In genomic region chr9:126819482-126819881, GRCh38 we compare ENCODE assay signal across 27 cellular contexts. TPM values are rescaled to one million over a fixed set of nuclear protein-coding genes. Genes with fewer than 3 reads are reported as not detected.
DNase-seq lines count a peak whose midpoint lies in the region; ATAC-seq, FAIRE-seq and TF ChIP-seq lines count a peak whose summit lies in the region.
"Had no signal": no experiment of that assay in that cellular context is flagged by ENCODE, and none has a peak within 500 bp of the region (broad histone marks: within the 10 kb centered on the region; RNA-seq: fewer than 3 reads in every experiment).

No MANE protein-coding gene starts in this region.

- no peak for FAIRE-seq in GM12878 (lab: Jason Lieb, UNC)
- FAIRE-seq: endometrium had no signal

- H3K9ac ChIP-seq in GM12878 (ENCODE audit: control insufficient read depth, insufficient read depth, low read length) (no peak overlapping the region), mesenchymal stem cell (ENCODE audit: low read length) (no peak overlapping the region)

- no peak overlapping the region for H4K91ac ChIP-seq in mesenchymal stem cell (ENCODE audit: low read length)

- H4K20me1 ChIP-seq in GM12878 (ENCODE audit: control insufficient read depth, insufficient read depth) = no peaks in the 10 kb centered on the region

- no peak overlapping the region for H3K18ac ChIP-seq in mesenchymal stem cell (ENCODE audit: low read depth in 1 of 2, low read length in 2 of 2)

- TF ChIP-seq RAD21 in GM12878 (IDR thresholded peaks at IDR 0.05; ENCODE audit: insufficient read depth, low read depth, low read length) = no peak

- RAD21 ChIA-PET in GM12878 (lab: Charles Lee; ENCODE audit: unreplicated experiment) = interaction anchor here (1.1 to 1.5 kb wide), 2 partner anchors 13 to 43 kb away, joined by 4 read pairs; no protein-coding TSS in a partner anchor

- TF ChIP-seq POLR2A in GM12878 (IDR thresholded peaks at IDR 0.05; ENCODE audit: low read depth, low read length) = no peak

- H3K27me3 Mint-ChIP-seq in activated naive CD4-positive, alpha-beta T cell treated with anti-CD3 and anti-CD28 coated beads, Interleukin-2, amount 50 U/mL, for 24 hours = no peaks in the 10 kb centered on the region
- H3K27me3 Mint-ChIP-seq: CD4-positive, alpha-beta T cell had no signal

- no TSS peak for BruUV-seq in GM12878 (replicated peaks; lab: Mats Ljungman, UMichigan)

- H2BK12ac ChIP-seq in mesenchymal stem cell (ENCODE audit: low read length in 2 of 2) = no peak overlapping the region

- no peak for TF ChIP-seq CTCF in GM12878 (IDR thresholded peaks at IDR 0.05 in 2 of 3, conservative IDR thresholded peaks at IDR 0.05 in 1 of 3; ENCODE audit: control insufficient read depth in 2 of 3, extremely low read depth in 1 of 3, insufficient read depth in 1 of 3, low read depth in 3 of 3, low read length in 3 of 3)

- H3K4me1 ChIP-seq in GM12878 (ENCODE audit: control insufficient read depth, insufficient read depth, low read length) = peaks cover 3% of the 10 kb centered on the region; the same call in 1 of the 2 replicates
- H3K4me1 ChIP-seq in mesenchymal stem cell (ENCODE audit: control insufficient read depth, insufficient read depth, low read depth, low read length) = peaks cover 2% of the 10 kb centered on the region
- H3K4me1 ChIP-seq: suprapubic skin, upper lobe of right lung had no signal

- H3K27me3 ChIP-seq in GM12878 (replicated peaks in 1 of 2; ENCODE audit: control insufficient read depth in 2 of 2, insufficient read depth in 2 of 2, low read length in 1 of 2) = no peaks in the 10 kb centered on the region
- H3K27me3 ChIP-seq in mesenchymal stem cell (ENCODE audit: control insufficient read depth in 1 of 2, insufficient read depth in 1 of 2, low read length in 2 of 2) = no peaks in the 10 kb centered on the region
- H3K27me3 ChIP-seq: adrenal gland, body of pancreas, right lobe of liver, suprapubic skin, upper lobe of right lung had no signal

- no peak overlapping the region for H2BK120ac ChIP-seq in mesenchymal stem cell (ENCODE audit: low read depth, low read length)

- H3K27ac Mint-ChIP-seq in activated naive CD4-positive, alpha-beta T cell treated with anti-CD3 and anti-CD28 coated beads, Interleukin-2, amount 50 U/mL, for 24 hours = peak overlapping the region; percentile 36
- H3K27ac Mint-ChIP-seq: CD4-positive, alpha-beta T cell had no signal

- intact Hi-C loops in GM12878 (cut with micrococcal nuclease; ENCODE audit: unreplicated experiment) = no loop called here

- no peak overlapping the region for H2BK5ac ChIP-seq in mesenchymal stem cell (ENCODE audit: low read depth, low read length, poor library complexity, severe bottlenecking)

- DNase-seq in activated CD4-positive, CD25-positive, alpha-beta regulatory T cell (lab: John Stamatoyannopoulos, UW) = no peak
- DNase-seq in activated naive CD4-positive, alpha-beta T cell treated with Interleukin-2 at 50 U/mL for 16 hours = no peak
- DNase-seq in GM12878 (ENCODE audit: low read depth, low spot score) (no peak), mesenchymal stem cell (no peak), NCI-H446 treated with DMSO at 0.1 percent for 48 hours (lab: John Stamatoyannopoulos, UW) (no peak)
- DNase-seq: adrenal gland; body of pancreas; CD4-positive, alpha-beta T cell; dermis blood vessel endothelial cell; H7; hippocampal formation; left cardiac atrium; NCI-H2171 treated with DMSO at 0.1 percent for 48 hours; NCI-H524; PC-3; posterior cingulate gyrus; right lobe of liver; Right ventricle myocardium superior; stimulated activated CD4-positive, alpha-beta T cell treated with anti-CD3 and anti-CD28 coated beads, Interleukin-2, amount 100 ng/mL, for 48 hours; upper lobe of right lung had no signal

- POLR2A ChIA-PET in GM12878 (lab: Charles Lee) = interaction anchor here (1.1 to 1.7 kb wide), 3 partner anchors 10 to 20 kb away, joined by 3 to 6 read pairs (median 4); no protein-coding TSS in a partner anchor

- H4K8ac ChIP-seq in mesenchymal stem cell (ENCODE audit: low read length) = no peak overlapping the region

- H3K79me2 ChIP-seq in GM12878 (ENCODE audit: control insufficient read depth, insufficient read depth, low read length) = peaks cover 21% of the 10 kb centered on the region

- H3K14ac ChIP-seq in mesenchymal stem cell (ENCODE audit: low read length in 2 of 2) = no peak overlapping the region

- H3K4ac ChIP-seq in mesenchymal stem cell (ENCODE audit: low read depth in 1 of 2, low read length in 2 of 2) = no peak overlapping the region

- H3K4me1 Mint-ChIP-seq in activated naive CD4-positive, alpha-beta T cell treated with anti-CD3 and anti-CD28 coated beads, Interleukin-2, amount 50 U/mL, for 24 hours = peaks cover 45% of the 10 kb centered on the region

- ATAC-seq in activated CD4-positive, CD25-positive, alpha-beta regulatory T cell treated with anti-CD3 and anti-CD28 coated beads, Interleukin-2, amount 50 U/mL, for 24 hours = peak; percentile 35 to 83
- ATAC-seq in GM12878 = peak; percentile 94
- ATAC-seq in GM19035 (IDR thresholded peaks at IDR 0.05; ENCODE audit: unreplicated experiment) = no peak
- ATAC-seq: body of pancreas, left cardiac atrium, PC-3, right lobe of liver, upper lobe of right lung had no signal

- peaks cover 23% of the 10 kb centered on the region for H3K79me1 ChIP-seq in mesenchymal stem cell (replicated peaks; ENCODE audit: low read length, poor library complexity, severe bottlenecking)

- no peak overlapping the region for H3K23ac ChIP-seq in mesenchymal stem cell (ENCODE audit: low read length in 2 of 2)

- H3K36me3 ChIP-seq in GM12878 (ENCODE audit: control insufficient read depth in 2 of 2, insufficient read depth in 2 of 2, low read length in 1 of 2) (peaks cover 3 to 11% of the 10 kb centered on the region in 2 experiments), mesenchymal stem cell (ENCODE audit: control insufficient read depth in 1 of 2, insufficient read depth in 2 of 2, low read depth in 1 of 2, low read length in 2 of 2) (peaks cover 20 to 66% of the 10 kb centered on the region in 2 experiments)

- no peak overlapping the region for H2AK5ac ChIP-seq in mesenchymal stem cell (ENCODE audit: low read length, severe bottlenecking)

- peaks cover 44% of the 10 kb centered on the region for H3K36me3 Mint-ChIP-seq in activated naive CD4-positive, alpha-beta T cell treated with anti-CD3 and anti-CD28 coated beads, Interleukin-2, amount 50 U/mL, for 24 hours

- H3K9me3 ChIP-seq in GM12878 (replicated peaks; ENCODE audit: control insufficient read depth, insufficient read depth, low read length) (peaks cover 24% of the 10 kb centered on the region), mesenchymal stem cell (ENCODE audit: control insufficient read depth, low read length) (peaks cover 32% of the 10 kb centered on the region)
- H3K9me3 ChIP-seq: body of pancreas had no signal

- CTCF ChIA-PET in GM12878 (lab: Yijun Ruan, JAX) = interaction anchor here (1.3 to 1.5 kb wide), 2 partner anchors 15 to 44 kb away, joined by 3 to 8 read pairs; no protein-coding TSS in a partner anchor

- SMC1A ChIA-PET in GM12878 (lab: Charles Lee; ENCODE audit: uncharacterized antibody, unreplicated experiment) = interaction anchor here (0.8 to 3.2 kb wide), 6 partner anchors 11 to 19 kb away, joined by 3 to 16 read pairs (median 4); partner anchors contain the start of gene ZBTB43

- in situ Hi-C loops in GM12878 (cut with MboI) = no loop called here

- 0 out of 4 replicates have a peak, but pooled peaks have one; percentile 13 to 14 for TF ChIP-seq EP300 in GM12878 (IDR thresholded peaks at IDR 0.05; ENCODE audit: borderline replicate concordance in 1 of 2, control insufficient read depth in 1 of 2, low read depth in 2 of 2, low read length in 2 of 2)

- peaks cover 11% of the 10 kb centered on the region for H3K9me3 Mint-ChIP-seq in activated naive CD4-positive, alpha-beta T cell treated with anti-CD3 and anti-CD28 coated beads, Interleukin-2, amount 50 U/mL, for 24 hours

- H3K4me2 ChIP-seq in GM12878 (ENCODE audit: control insufficient read depth, insufficient read depth) (no peak overlapping the region), mesenchymal stem cell (ENCODE audit: low read length, poor library complexity, severe bottlenecking) (no peak overlapping the region)

- H3K4me3 ChIP-seq in GM12878 = no peak overlapping the region
- peak overlapping the region in 1 of 2 experiments; percentile 24 for H3K4me3 ChIP-seq in mesenchymal stem cell (ENCODE audit: insufficient read depth in 1 of 2, low read depth in 1 of 2, low read length in 2 of 2)
- H3K4me3 ChIP-seq: adrenal gland, body of pancreas, right lobe of liver, suprapubic skin, upper lobe of right lung had no signal

- 11% methylated on average over 1 of the region's 1 CpG for WGBS in GM12878 (ENCODE audit: insufficient coverage, insufficient replicate concordance, low lambda C conversion rate, missing lambda C conversion rate)
- WGBS in mesenchymal stem cell = no CpG with 5 or more reads among the region's 1 CpG

- no peak overlapping the region for H2BK15ac ChIP-seq in mesenchymal stem cell (ENCODE audit: low read depth, poor library complexity, severe bottlenecking)

- no peak overlapping the region; the same call in 1 of the 2 replicates for H3K27ac ChIP-seq in GM12878 (ENCODE audit: control insufficient read depth, insufficient read depth)
- no peak overlapping the region for H3K27ac ChIP-seq in mesenchymal stem cell (ENCODE audit: low read length, poor library complexity, severe bottlenecking)
- H3K27ac ChIP-seq: 22Rv1, adrenal gland, body of pancreas, right lobe of liver, suprapubic skin, upper lobe of right lung, VCaP had no signal

- H3K4me3 Mint-ChIP-seq in activated naive CD4-positive, alpha-beta T cell treated with anti-CD3 and anti-CD28 coated beads, Interleukin-2, amount 50 U/mL, for 24 hours = no peak overlapping the region
- H3K4me3 Mint-ChIP-seq: CD4-positive, alpha-beta T cell had no signal

- no peak overlapping the region for H2AFZ ChIP-seq in GM12878 (ENCODE audit: control insufficient read depth, low read depth, low read length)
- no peak overlapping the region for H2AFZ ChIP-seq in mesenchymal stem cell (ENCODE audit: low read depth, low read length)

RNA-seq across cellular contexts. Expression of gene ZBTB43, which starts 14.6 kb away (rescaled TPM):
- total RNA-seq in GM12878 (2013; cell fraction: nucleolus; rRNA removed) = 22.0 and 22.3 TPM in 2 replicates
- 7.4 and 8.4 TPM in 2 replicates for total RNA-seq in GM12878 (2014; rRNA removed)
- 8.2 and 9.4 TPM in 2 replicates for total RNA-seq in GM12878 (2014; rRNA removed; fragmentation: Illumina TruSeq; extraction: Trizol)
- 12.9 and 16.4 TPM in 2 replicates for total RNA-seq in GM12878 (2021)
- polyA plus RNA-seq in GM12878 (2011; ENCODE audit: low read depth) = 8.0 TPM
- 19.3 and 24.7 TPM in 2 replicates for polyA plus RNA-seq in GM12878 (2011; rRNA removed)
- 6.8 and 10.4 TPM in 2 replicates for polyA plus RNA-seq in GM12878 (2011; cell fraction: cytosol; rRNA removed)
- 5.7 and 7.4 TPM in 2 replicates for polyA plus RNA-seq in GM12878 (2011; cell fraction: nucleus; rRNA removed)
- polyA plus RNA-seq in GM12878 (2012) = 7.6 and 10.2 TPM in 2 replicates
- 6.9 and 10.1 TPM in 2 replicates for polyA plus RNA-seq in GM12878 (2014; fragmentation: Illumina TruSeq; extraction: Trizol)
- polyA plus RNA-seq in GM12878 (2014; fragmentation: Nextera tagmentation; extraction: Ambion mirVana) = 1 to 10 TPM; 2.4 to 5.3 TPM
- polyA plus RNA-seq in GM12878 (2014; rRNA removed) = 5.9 and 8.0 TPM in 2 replicates
- polyA plus RNA-seq in GM12878 (2016; fragmentation: Nextera tagmentation; extraction: Ambion mirVana) = 10 to 100 TPM; 10.2 to 10.5 TPM
- 10.1 and 15.1 TPM in 2 replicates for polyA minus RNA-seq in GM12878 (2011; rRNA and poly(A)+ RNA removed)
- polyA minus RNA-seq in GM12878 (2011; cell fraction: cytosol; rRNA and poly(A)+ RNA removed) = 5.7 and 15.5 TPM in 2 replicates
- polyA minus RNA-seq in GM12878 (2011; cell fraction: nucleus; rRNA and poly(A)+ RNA removed) = 3.5 and 5.3 TPM in 2 replicates
- polyA plus RNA-seq in mesenchymal stem cell (2013, experiment 1 of 2) = 8.1 TPM
- 8.2 TPM for polyA plus RNA-seq in mesenchymal stem cell (2013, experiment 2 of 2)

RNA-seq across cellular contexts. Expression of gene ZBTB34, which starts 41.0 kb away (rescaled TPM):
- 16.0 and 16.2 TPM in 2 replicates for total RNA-seq in GM12878 (2013; cell fraction: nucleolus; rRNA removed)
- 3.8 and 4.2 TPM in 2 replicates for total RNA-seq in GM12878 (2014; rRNA removed)
- total RNA-seq in GM12878 (2014; rRNA removed; fragmentation: Illumina TruSeq; extraction: Trizol) = 4.1 and 4.5 TPM in 2 replicates
- total RNA-seq in GM12878 (2021) = 5.3 and 5.5 TPM in 2 replicates
- polyA plus RNA-seq in GM12878 (2011; ENCODE audit: low read depth) = 2.3 TPM
- 11.3 and 13.1 TPM in 2 replicates for polyA plus RNA-seq in GM12878 (2011; rRNA removed)
- polyA plus RNA-seq in GM12878 (2011; cell fraction: cytosol; rRNA removed) = 5.4 and 6.0 TPM in 2 replicates
- 7.8 and 11.0 TPM in 2 replicates for polyA plus RNA-seq in GM12878 (2011; cell fraction: nucleus; rRNA removed)
- 2.9 and 3.6 TPM in 2 replicates for polyA plus RNA-seq in GM12878 (2012)
- polyA plus RNA-seq in GM12878 (2014; fragmentation: Illumina TruSeq; extraction: Trizol) = 4.4 and 4.5 TPM in 2 replicates
- polyA plus RNA-seq in GM12878 (2014; fragmentation: Nextera tagmentation; extraction: Ambion mirVana) = 1 to 10 TPM in 1 of 2 experiments, under 1 TPM in 1; 0.71 to 2.2 TPM
- polyA plus RNA-seq in GM12878 (2014; rRNA removed) = 3.7 and 4.5 TPM in 2 replicates
- 1 to 10 TPM; 1.6 to 2.1 TPM for polyA plus RNA-seq in GM12878 (2016; fragmentation: Nextera tagmentation; extraction: Ambion mirVana)
- polyA minus RNA-seq in GM12878 (2011; rRNA and poly(A)+ RNA removed) = 12.4 and 14.7 TPM in 2 replicates
- polyA minus RNA-seq in GM12878 (2011; cell fraction: cytosol; rRNA and poly(A)+ RNA removed) = 3.9 and 4.5 TPM in 2 replicates
- 5.9 and 7.5 TPM in 2 replicates for polyA minus RNA-seq in GM12878 (2011; cell fraction: nucleus; rRNA and poly(A)+ RNA removed)
- 6.7 TPM for polyA plus RNA-seq in mesenchymal stem cell (2013, experiment 1 of 2)
- polyA plus RNA-seq in mesenchymal stem cell (2013, experiment 2 of 2) = 6.5 TPM
